8 cellular contexts compared by ENCODE assay signal in the genomic region with DNA sequence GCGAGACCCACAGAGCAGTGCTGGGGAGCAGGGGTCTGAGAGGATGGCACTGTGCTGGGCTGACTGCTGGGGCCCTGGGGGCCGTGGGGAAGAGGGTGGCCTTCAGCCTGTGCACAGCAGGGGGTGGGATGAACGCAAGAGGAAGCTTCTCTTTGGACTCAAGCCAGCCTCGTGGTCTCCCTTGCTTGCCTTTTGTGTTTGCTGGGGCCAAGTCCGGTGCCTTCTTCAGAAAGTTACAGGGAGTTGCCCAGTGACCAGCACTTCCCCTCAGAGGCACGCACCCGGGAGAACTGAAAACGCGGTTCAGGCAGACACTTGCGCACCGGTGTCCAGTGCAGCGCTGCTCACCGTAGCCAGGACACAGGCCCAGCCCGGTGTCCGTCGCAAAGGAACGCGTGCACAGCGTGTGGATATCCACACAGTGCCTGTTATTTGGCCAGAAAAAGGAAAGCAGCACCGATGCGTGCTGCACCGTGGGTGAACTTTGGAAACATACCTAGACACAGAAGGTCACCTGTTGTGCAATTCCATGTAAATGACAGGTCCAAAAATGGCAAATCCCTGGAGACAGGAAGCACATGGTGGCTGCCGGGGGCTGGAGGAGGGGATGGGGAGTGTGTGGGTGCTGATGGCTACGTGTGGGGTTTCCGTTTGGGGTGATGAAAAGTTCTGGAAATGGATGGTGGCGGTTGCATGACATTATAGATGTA. TPM values are rescaled to one million over a fixed set of nuclear protein-coding genes. Genes with fewer than 3 reads are reported as not detected.
DNase-seq lines count a peak whose midpoint lies in the region; ATAC-seq, FAIRE-seq and TF ChIP-seq lines count a peak whose summit lies in the region.
"Had no signal": no experiment of that assay in that cellular context is flagged by ENCODE, and none has a peak within 500 bp of the region (broad histone marks: within the 10 kb centered on the region; RNA-seq: fewer than 3 reads in every experiment).

No MANE protein-coding gene starts in this region.

- CTCF ChIA-PET in activated B cell treated with CpG ODN at 0.5 μM for 24 hours (lab: Charles Lee): no interaction called here

- H3K4me1 Mint-ChIP-seq in activated B cell treated with CpG ODN at 0.5 μM for 24 hours: peaks cover 24% of the 10 kb centered on the region

- 31 to 56% (median 38%) methylated on average over 25 to 26 of the region's 26 CpGs for WGBS in spleen, 5 donors

- peak; percentile 46 for ATAC-seq in activated B cell treated with CpG ODN at 0.5 μM for 24 hours (ENCODE audit: low read depth)

- peak; percentile 56 to 67 for DNase-seq in Kasumi-1 (lab: John Stamatoyannopoulos, UW)
- DNase-seq in activated B cell treated with CpG ODN at 0.5 μM for 24 hours: no peak
- DNase-seq in left ventricle myocardium inferior: peak; percentile 53
- DNase-seq in spleen: peak; percentile 87
- DNase-seq in NCI-H526 treated with DMSO at 0.1 percent for 48 hours (lab: John Stamatoyannopoulos, UW): no peak
- no peak for DNase-seq in HTR-8/SVneo (ENCODE audit: insufficient read length, low spot score)
- no peak for DNase-seq in NCI-H1105 (lab: John Stamatoyannopoulos, UW)
- DNase-seq: activated CD4-positive, CD25-positive, alpha-beta regulatory T cell treated with anti-CD3 and anti-CD28 coated beads, Interleukin-2, amount 50 U/mL, for 72 hours had no signal

- H3K27me3 ChIP-seq in left ventricle myocardium inferior (ENCODE audit: low read depth): no peaks in the 10 kb centered on the region
- H3K27me3 ChIP-seq in spleen (replicated peaks in 1 of 7): no peaks in the 10 kb centered on the region

- H3K27ac ChIP-seq in left ventricle myocardium inferior (replicated peaks) (peak overlapping the region; percentile 62), spleen (peak overlapping the region; percentile 42 to 89 (median 81))

- H3K9me3 ChIP-seq in left ventricle myocardium inferior (replicated peaks) (no peaks in the 10 kb centered on the region), spleen (no peaks in the 10 kb centered on the region)

- H3K9me3 Mint-ChIP-seq in activated B cell treated with CpG ODN at 0.5 μM for 24 hours: no peaks in the 10 kb centered on the region

- H3K4me1 ChIP-seq in left ventricle myocardium inferior: peaks cover 45% of the 10 kb centered on the region
- peaks cover 40 to 77% (median 60%) of the 10 kb centered on the region in 6 donors for H3K4me1 ChIP-seq in spleen

- no peak for TF ChIP-seq POLR2A in spleen (IDR thresholded peaks at IDR 0.05)

- no peak for FAIRE-seq in HTR-8/SVneo (lab: Jason Lieb, UNC)

- TF ChIP-seq CTCF in activated B cell treated with CpG ODN at 0.5 μM for 24 hours (IDR thresholded peaks at IDR 0.05): no peak
- no peak for TF ChIP-seq CTCF in left ventricle myocardium inferior (IDR thresholded peaks at IDR 0.05; ENCODE audit: borderline replicate concordance)
- TF ChIP-seq CTCF in spleen (IDR thresholded peaks at IDR 0.05 in 8 of 11, conservative IDR thresholded peaks at IDR 0.05 in 3 of 11): peak in 3 of 11 experiments; percentile 5 to 36 (median 8)

- H3K36me3 Mint-ChIP-seq in activated B cell treated with CpG ODN at 0.5 μM for 24 hours (ENCODE audit: low read depth): peaks cover 34% of the 10 kb centered on the region

- no peaks in the 10 kb centered on the region for H3K27me3 Mint-ChIP-seq in activated B cell treated with CpG ODN at 0.5 μM for 24 hours

- peak overlapping the region; percentile 42 for H3K27ac Mint-ChIP-seq in activated B cell treated with CpG ODN at 0.5 μM for 24 hours

- H3K4me3 Mint-ChIP-seq in activated B cell treated with CpG ODN at 0.5 μM for 24 hours: no peak overlapping the region

- POLR2A ChIA-PET in activated B cell treated with CpG ODN at 0.5 μM for 24 hours (lab: Charles Lee): no interaction called here

- H3K4me3 ChIP-seq in left ventricle myocardium inferior (no peak overlapping the region), spleen (peak overlapping the region in 1 of 8 donors; percentile 41)

- H3K36me3 ChIP-seq in left ventricle myocardium inferior (peaks cover 44% of the 10 kb centered on the region), spleen (peaks cover 0 to 93% (median 34%) of the 10 kb centered on the region in 6 donors)

- intact Hi-C loops in activated B cell treated with CpG ODN at 0.5 μM for 24 hours (cut with micrococcal nuclease) (no loop called here), left ventricle myocardium inferior (cut with micrococcal nuclease) (no loop called here), spleen (cut with DNase I; ENCODE audit: low total_unique reads) (no loop called here)

RNA-seq across cellular contexts. Expression of gene NUDT16L1, which starts 29.5 kb away (rescaled TPM):
- total RNA-seq in activated B cell treated with CpG ODN at 0.5 μM for 24 hours (32.0 and 32.9 TPM in 2 replicates), left ventricle myocardium inferior (61.9 TPM), spleen (10 to 100 TPM; 26.2 to 37.4 (median 27.6) TPM)
- 10 to 100 TPM; 29.0 to 47.2 (median 38.8) TPM for polyA plus RNA-seq in spleen

RNA-seq across cellular contexts. Expression of gene MGRN1, which starts 39.3 kb away (rescaled TPM):
- 69.6 and 88.6 TPM in 2 replicates for total RNA-seq in activated B cell treated with CpG ODN at 0.5 μM for 24 hours
- total RNA-seq in left ventricle myocardium inferior: 30.5 TPM
- total RNA-seq in spleen: 100 to 1,000 TPM in 1 of 7 donors, 10 to 100 TPM in 6; 65.6 to 132 (median 83.6) TPM
- 10 to 100 TPM in 1 of 3 donors, 1 to 10 TPM in 2; 7.6 to 26.9 (median 8.8) TPM for polyA plus RNA-seq in spleen

RNA-seq across cellular contexts. Expression of gene UBALD1, which starts 49.2 kb away (rescaled TPM):
- total RNA-seq in activated B cell treated with CpG ODN at 0.5 μM for 24 hours (17.2 and 23.4 TPM in 2 replicates), left ventricle myocardium inferior (24.7 TPM), spleen (10 to 100 TPM; 10.0 to 29.2 (median 20.2) TPM)
- 10 to 100 TPM; 12.6 to 33.6 (median 13.6) TPM for polyA plus RNA-seq in spleen

Comparison
In these comparisons a context has a peak if more than half of its experiments do, and no peak if none do; other contexts are left out.
1. DNase-seq: peak in Kasumi-1 (2 of 2), left ventricle myocardium inferior (single experiment) and spleen (single experiment); none in activated B cell treated with CpG ODN at 0.5 μM for 24 hours (single experiment), NCI-H526 treated with DMSO at 0.1 percent for 48 hours (single experiment), HTR-8/SVneo (single experiment) and NCI-H1105 (single experiment).